ENCODE assay signal across 15 cellular contexts in the genomic region with DNA sequence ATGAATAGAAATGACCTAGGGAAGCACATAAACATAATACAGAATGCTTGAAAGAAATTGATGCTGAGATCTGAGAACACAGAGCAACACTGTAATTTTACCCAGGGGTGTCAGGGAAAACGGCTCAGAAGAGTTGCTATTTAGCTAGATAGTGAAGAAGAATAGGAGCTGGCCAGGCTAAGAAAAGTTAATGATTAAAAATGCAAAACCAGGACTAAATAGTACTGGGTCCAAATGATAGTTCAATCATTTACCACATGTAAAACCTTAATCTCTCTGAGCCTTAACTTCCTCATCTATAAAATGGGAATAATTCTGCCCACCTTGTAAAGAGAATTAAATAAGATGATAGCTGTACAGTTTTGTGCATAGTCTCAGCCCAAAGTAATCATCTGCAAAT.
"Had no signal": no experiment of that assay in that cellular context is flagged by ENCODE, and none has a peak within 500 bp of the region (broad histone marks: within the 10 kb centered on the region; RNA-seq: fewer than 3 reads in every experiment).

No MANE protein-coding gene starts in this region.

- H3K27me3 Mint-ChIP-seq: type B pancreatic cell had no signal

- H3K36me3 Mint-ChIP-seq: immature natural killer cell, natural killer cell had no signal

- DNase-seq: effector memory CD4-positive, alpha-beta T cell; gastrocnemius medialis; immature natural killer cell; mesendoderm; natural killer cell; stimulated activated CD4-positive, alpha-beta T cell treated with anti-CD3 and anti-CD28 coated beads, Interleukin-2, amount 100 ng/mL, for 48 hours; stimulated activated naive CD4-positive, alpha-beta T cell treated with Interleukin-2 at 50 U/mL for 16 hours had no signal

- H3K4me3 Mint-ChIP-seq: immature natural killer cell, natural killer cell, neural crest cell, type B pancreatic cell had no signal

- H3K4me1 Mint-ChIP-seq: immature natural killer cell, natural killer cell had no signal

- H3K4me1 ChIP-seq: gastrocnemius medialis had no signal

- H3K9me3 ChIP-seq: gastrocnemius medialis had no signal

- H3K4me3 ChIP-seq: gastrocnemius medialis had no signal

- H3K27ac ChIP-seq: gastrocnemius medialis had no signal

- H3K36me3 ChIP-seq: gastrocnemius medialis had no signal

- H3K27ac Mint-ChIP-seq: immature natural killer cell, natural killer cell, type B pancreatic cell had no signal

- FAIRE-seq: endometrium, keratinocyte, small intestine, urothelium cell line had no signal

- ATAC-seq: esophagus mucosa, gastrocnemius medialis, natural killer cell, right cardiac atrium had no signal

- H3K27me3 ChIP-seq: gastrocnemius medialis had no signal
